Comparison of ENCODE assay signal across 1 cellular context in the genomic region with DNA sequence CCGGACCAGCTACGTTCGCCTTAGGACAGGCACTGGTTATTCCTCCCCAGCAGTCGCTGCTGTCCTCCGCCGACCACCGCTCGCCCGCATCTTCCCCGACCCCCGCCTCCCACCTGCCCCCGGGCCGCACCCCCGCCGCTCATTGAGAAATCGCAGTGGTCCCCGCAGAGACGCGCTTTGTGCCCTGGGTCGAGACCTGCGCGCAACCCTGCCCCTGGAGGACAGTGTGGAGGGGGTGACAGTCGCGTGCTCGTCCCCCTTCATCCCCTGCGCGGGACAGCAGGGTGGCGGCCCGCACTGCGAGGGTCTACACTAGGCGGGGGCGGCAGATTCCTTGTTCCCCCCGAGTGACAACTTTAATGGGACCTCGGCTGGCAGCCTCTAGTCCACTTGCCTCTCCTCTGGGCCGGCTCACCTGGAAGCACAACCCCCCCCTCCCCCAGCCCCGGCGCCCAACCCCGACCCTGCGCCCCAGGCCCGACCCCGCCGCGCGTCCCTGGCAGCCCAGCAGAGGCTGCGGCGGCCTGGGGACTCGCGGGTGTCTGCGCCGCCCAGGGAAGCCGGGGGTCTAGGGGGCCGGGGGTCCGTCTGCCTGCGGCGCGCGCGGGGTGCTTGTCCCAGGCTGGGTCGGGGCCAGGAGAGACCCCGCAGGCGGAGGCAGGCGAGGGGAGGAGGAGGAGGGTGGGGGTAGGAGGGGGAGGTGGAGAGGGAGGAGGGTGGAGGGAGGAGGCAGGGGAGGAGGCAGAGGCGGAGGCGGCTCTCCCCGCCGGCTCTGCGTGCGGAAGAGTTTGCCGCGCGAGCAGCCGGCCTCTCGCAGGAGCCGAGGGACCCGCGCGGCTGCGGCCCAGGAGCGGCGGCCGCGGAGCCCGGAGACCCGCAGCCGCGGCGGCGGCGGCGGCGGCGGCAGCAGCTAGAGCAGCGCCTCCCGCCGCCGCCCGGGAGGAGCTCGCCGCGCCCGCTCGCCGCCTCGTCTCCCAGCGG.
A peak's percentile ranks its signal among the peaks of the same experiment; 100 is the strongest.
TF ChIP-seq lines count a peak whose summit lies in the region.

A gene with protein sequence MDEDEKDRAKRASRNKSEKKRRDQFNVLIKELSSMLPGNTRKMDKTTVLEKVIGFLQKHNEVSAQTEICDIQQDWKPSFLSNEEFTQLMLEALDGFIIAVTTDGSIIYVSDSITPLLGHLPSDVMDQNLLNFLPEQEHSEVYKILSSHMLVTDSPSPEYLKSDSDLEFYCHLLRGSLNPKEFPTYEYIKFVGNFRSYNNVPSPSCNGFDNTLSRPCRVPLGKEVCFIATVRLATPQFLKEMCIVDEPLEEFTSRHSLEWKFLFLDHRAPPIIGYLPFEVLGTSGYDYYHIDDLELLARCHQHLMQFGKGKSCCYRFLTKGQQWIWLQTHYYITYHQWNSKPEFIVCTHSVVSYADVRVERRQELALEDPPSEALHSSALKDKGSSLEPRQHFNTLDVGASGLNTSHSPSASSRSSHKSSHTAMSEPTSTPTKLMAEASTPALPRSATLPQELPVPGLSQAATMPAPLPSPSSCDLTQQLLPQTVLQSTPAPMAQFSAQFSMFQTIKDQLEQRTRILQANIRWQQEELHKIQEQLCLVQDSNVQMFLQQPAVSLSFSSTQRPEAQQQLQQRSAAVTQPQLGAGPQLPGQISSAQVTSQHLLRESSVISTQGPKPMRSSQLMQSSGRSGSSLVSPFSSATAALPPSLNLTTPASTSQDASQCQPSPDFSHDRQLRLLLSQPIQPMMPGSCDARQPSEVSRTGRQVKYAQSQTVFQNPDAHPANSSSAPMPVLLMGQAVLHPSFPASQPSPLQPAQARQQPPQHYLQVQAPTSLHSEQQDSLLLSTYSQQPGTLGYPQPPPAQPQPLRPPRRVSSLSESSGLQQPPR (plus strand): TSS at position 775 of the 981 bp plus-strand sequence. CDS start 84,616 bp downstream, outside the sequence.

TF ChIP-seq in HepG2, 621 proteins besides CTCF, POLR2A, EP300 and RAD21 (continued from another document and continues in another):
- TF ChIP-seq ZNF180 (CRISPR knock-in tag; IDR thresholded peaks at IDR 0.05; ENCODE audit: borderline replicate concordance, low read depth) (no peak), ZSCAN21 (CRISPR knock-in tag; IDR thresholded peaks at IDR 0.05; ENCODE audit: borderline replicate concordance) (peak; percentile 68; the same call in 1 of the 2 replicates), KDM5A (IDR thresholded peaks at IDR 0.05; ENCODE audit: borderline replicate concordance, low read length) (no peak; the same call in 1 of the 2 replicates), ZNF263 (CRISPR knock-in tag; IDR thresholded peaks at IDR 0.05) (peak; percentile 96), HES4 (CRISPR knock-in tag; IDR thresholded peaks at IDR 0.05; ENCODE audit: borderline replicate concordance) (0 out of 2 replicates have a peak, but pooled peaks have one; percentile 52), ZFP62 (CRISPR knock-in tag; IDR thresholded peaks at IDR 0.05) (no peak), PHF8 (CRISPR knock-in tag; IDR thresholded peaks at IDR 0.05) (peak; percentile 40; the same call in 1 of the 2 replicates), MAFF (IDR thresholded peaks at IDR 0.05; ENCODE audit: low read depth, low read length) (no peak)
- TF ChIP-seq, protein P1, sequence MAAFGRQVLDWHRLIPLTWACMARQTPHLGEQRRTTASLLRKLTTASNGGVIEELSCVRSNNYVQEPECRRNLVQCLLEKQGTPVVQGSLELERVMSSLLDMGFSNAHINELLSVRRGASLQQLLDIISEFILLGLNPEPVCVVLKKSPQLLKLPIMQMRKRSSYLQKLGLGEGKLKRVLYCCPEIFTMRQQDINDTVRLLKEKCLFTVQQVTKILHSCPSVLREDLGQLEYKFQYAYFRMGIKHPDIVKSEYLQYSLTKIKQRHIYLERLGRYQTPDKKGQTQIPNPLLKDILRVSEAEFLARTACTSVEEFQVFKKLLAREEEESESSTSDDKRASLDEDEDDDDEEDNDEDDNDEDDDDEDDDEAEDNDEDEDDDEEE (CRISPR knock-in tag; IDR thresholded peaks at IDR 0.05) = 0 out of 2 replicates have a peak, but pooled peaks have one; percentile 40
- TF ChIP-seq, protein P2, sequence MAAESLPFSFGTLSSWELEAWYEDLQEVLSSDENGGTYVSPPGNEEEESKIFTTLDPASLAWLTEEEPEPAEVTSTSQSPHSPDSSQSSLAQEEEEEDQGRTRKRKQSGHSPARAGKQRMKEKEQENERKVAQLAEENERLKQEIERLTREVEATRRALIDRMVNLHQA (CRISPR knock-in tag; IDR thresholded peaks at IDR 0.05) = no peak
- TF ChIP-seq, protein P3, sequence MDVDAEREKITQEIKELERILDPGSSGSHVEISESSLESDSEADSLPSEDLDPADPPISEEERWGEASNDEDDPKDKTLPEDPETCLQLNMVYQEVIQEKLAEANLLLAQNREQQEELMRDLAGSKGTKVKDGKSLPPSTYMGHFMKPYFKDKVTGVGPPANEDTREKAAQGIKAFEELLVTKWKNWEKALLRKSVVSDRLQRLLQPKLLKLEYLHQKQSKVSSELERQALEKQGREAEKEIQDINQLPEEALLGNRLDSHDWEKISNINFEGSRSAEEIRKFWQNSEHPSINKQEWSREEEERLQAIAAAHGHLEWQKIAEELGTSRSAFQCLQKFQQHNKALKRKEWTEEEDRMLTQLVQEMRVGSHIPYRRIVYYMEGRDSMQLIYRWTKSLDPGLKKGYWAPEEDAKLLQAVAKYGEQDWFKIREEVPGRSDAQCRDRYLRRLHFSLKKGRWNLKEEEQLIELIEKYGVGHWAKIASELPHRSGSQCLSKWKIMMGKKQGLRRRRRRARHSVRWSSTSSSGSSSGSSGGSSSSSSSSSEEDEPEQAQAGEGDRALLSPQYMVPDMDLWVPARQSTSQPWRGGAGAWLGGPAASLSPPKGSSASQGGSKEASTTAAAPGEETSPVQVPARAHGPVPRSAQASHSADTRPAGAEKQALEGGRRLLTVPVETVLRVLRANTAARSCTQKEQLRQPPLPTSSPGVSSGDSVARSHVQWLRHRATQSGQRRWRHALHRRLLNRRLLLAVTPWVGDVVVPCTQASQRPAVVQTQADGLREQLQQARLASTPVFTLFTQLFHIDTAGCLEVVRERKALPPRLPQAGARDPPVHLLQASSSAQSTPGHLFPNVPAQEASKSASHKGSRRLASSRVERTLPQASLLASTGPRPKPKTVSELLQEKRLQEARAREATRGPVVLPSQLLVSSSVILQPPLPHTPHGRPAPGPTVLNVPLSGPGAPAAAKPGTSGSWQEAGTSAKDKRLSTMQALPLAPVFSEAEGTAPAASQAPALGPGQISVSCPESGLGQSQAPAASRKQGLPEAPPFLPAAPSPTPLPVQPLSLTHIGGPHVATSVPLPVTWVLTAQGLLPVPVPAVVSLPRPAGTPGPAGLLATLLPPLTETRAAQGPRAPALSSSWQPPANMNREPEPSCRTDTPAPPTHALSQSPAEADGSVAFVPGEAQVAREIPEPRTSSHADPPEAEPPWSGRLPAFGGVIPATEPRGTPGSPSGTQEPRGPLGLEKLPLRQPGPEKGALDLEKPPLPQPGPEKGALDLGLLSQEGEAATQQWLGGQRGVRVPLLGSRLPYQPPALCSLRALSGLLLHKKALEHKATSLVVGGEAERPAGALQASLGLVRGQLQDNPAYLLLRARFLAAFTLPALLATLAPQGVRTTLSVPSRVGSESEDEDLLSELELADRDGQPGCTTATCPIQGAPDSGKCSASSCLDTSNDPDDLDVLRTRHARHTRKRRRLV (CRISPR knock-in tag; IDR thresholded peaks at IDR 0.05) = no peak
- TF ChIP-seq, protein P4, sequence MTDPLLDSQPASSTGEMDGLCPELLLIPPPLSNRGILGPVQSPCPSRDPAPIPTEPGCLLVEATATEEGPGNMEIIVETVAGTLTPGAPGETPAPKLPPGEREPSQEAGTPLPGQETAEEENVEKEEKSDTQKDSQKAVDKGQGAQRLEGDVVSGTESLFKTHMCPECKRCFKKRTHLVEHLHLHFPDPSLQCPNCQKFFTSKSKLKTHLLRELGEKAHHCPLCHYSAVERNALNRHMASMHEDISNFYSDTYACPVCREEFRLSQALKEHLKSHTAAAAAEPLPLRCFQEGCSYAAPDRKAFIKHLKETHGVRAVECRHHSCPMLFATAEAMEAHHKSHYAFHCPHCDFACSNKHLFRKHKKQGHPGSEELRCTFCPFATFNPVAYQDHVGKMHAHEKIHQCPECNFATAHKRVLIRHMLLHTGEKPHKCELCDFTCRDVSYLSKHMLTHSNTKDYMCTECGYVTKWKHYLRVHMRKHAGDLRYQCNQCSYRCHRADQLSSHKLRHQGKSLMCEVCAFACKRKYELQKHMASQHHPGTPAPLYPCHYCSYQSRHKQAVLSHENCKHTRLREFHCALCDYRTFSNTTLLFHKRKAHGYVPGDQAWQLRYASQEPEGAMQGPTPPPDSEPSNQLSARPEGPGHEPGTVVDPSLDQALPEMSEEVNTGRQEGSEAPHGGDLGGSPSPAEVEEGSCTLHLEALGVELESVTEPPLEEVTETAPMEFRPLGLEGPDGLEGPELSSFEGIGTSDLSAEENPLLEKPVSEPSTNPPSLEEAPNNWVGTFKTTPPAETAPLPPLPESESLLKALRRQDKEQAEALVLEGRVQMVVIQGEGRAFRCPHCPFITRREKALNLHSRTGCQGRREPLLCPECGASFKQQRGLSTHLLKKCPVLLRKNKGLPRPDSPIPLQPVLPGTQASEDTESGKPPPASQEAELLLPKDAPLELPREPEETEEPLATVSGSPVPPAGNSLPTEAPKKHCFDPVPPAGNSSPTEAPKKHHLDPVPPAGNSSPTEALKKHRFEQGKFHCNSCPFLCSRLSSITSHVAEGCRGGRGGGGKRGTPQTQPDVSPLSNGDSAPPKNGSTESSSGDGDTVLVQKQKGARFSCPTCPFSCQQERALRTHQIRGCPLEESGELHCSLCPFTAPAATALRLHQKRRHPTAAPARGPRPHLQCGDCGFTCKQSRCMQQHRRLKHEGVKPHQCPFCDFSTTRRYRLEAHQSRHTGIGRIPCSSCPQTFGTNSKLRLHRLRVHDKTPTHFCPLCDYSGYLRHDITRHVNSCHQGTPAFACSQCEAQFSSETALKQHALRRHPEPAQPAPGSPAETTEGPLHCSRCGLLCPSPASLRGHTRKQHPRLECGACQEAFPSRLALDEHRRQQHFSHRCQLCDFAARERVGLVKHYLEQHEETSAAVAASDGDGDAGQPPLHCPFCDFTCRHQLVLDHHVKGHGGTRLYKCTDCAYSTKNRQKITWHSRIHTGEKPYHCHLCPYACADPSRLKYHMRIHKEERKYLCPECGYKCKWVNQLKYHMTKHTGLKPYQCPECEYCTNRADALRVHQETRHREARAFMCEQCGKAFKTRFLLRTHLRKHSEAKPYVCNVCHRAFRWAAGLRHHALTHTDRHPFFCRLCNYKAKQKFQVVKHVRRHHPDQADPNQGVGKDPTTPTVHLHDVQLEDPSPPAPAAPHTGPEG (CRISPR knock-in tag; IDR thresholded peaks at IDR 0.05) = peak; percentile 12; the same call in 1 of the 2 replicates
- TF ChIP-seq, protein P5, sequence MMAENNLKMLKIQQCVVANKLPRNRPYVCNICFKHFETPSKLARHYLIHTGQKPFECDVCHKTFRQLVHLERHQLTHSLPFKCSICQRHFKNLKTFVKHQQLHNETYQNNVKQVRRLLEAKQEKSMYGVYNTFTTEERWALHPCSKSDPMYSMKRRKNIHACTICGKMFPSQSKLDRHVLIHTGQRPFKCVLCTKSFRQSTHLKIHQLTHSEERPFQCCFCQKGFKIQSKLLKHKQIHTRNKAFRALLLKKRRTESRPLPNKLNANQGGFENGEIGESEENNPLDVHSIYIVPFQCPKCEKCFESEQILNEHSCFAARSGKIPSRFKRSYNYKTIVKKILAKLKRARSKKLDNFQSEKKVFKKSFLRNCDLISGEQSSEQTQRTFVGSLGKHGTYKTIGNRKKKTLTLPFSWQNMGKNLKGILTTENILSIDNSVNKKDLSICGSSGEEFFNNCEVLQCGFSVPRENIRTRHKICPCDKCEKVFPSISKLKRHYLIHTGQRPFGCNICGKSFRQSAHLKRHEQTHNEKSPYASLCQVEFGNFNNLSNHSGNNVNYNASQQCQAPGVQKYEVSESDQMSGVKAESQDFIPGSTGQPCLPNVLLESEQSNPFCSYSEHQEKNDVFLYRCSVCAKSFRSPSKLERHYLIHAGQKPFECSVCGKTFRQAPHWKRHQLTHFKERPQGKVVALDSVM (CRISPR knock-in tag; IDR thresholded peaks at IDR 0.05) = peak; percentile 1; the same call in 1 of the 2 replicates
- TF ChIP-seq, protein P6, sequence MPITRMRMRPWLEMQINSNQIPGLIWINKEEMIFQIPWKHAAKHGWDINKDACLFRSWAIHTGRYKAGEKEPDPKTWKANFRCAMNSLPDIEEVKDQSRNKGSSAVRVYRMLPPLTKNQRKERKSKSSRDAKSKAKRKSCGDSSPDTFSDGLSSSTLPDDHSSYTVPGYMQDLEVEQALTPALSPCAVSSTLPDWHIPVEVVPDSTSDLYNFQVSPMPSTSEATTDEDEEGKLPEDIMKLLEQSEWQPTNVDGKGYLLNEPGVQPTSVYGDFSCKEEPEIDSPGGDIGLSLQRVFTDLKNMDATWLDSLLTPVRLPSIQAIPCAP (CRISPR knock-in tag; IDR thresholded peaks at IDR 0.05; ENCODE audit: low read depth) = no peak
- TF ChIP-seq, protein P7, sequence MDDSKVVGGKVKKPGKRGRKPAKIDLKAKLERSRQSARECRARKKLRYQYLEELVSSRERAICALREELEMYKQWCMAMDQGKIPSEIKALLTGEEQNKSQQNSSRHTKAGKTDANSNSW (CRISPR knock-in tag; IDR thresholded peaks at IDR 0.05; ENCODE audit: borderline replicate concordance) = peak; percentile 34; the same call in 1 of the 2 replicates
- TF ChIP-seq, protein P8, sequence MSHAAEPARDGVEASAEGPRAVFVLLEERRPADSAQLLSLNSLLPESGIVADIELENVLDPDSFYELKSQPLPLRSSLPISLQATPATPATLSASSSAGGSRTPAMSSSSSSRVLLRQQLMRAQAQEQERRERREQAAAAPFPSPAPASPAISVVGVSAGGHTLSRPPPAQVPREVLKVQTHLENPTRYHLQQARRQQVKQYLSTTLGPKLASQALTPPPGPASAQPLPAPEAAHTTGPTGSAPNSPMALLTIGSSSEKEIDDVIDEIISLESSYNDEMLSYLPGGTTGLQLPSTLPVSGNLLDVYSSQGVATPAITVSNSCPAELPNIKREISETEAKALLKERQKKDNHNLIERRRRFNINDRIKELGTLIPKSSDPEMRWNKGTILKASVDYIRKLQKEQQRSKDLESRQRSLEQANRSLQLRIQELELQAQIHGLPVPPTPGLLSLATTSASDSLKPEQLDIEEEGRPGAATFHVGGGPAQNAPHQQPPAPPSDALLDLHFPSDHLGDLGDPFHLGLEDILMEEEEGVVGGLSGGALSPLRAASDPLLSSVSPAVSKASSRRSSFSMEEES (CRISPR knock-in tag; IDR thresholded peaks at IDR 0.05) = peak; percentile 15; the same call in 1 of the 2 replicates
- TF ChIP-seq, protein P9, sequence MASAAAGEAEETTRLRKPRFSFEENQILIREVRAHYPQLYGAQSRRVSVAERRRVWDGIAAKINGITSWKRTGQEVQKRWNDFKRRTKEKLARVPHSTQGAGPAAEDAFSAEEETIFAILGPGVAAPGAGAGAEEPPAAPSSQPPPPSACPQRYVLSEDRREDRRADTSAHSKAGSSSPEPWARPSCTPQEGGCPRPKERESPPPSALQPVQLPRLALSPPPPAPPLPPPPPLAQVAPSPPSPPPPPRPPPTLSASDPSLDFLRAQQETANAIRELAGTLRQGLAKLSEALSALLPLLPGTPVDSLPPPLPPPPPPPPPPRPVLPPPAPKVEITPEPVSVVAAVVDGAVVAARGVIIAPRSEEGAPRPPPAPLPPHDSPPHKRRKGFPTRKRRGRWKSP (CRISPR knock-in tag; IDR thresholded peaks at IDR 0.05) = 0 out of 2 replicates have a peak, but pooled peaks have one; percentile 8
- TF ChIP-seq, protein P10, sequence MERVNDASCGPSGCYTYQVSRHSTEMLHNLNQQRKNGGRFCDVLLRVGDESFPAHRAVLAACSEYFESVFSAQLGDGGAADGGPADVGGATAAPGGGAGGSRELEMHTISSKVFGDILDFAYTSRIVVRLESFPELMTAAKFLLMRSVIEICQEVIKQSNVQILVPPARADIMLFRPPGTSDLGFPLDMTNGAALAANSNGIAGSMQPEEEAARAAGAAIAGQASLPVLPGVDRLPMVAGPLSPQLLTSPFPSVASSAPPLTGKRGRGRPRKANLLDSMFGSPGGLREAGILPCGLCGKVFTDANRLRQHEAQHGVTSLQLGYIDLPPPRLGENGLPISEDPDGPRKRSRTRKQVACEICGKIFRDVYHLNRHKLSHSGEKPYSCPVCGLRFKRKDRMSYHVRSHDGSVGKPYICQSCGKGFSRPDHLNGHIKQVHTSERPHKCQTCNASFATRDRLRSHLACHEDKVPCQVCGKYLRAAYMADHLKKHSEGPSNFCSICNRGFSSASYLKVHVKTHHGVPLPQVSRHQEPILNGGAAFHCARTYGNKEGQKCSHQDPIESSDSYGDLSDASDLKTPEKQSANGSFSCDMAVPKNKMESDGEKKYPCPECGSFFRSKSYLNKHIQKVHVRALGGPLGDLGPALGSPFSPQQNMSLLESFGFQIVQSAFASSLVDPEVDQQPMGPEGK (CRISPR knock-in tag; IDR thresholded peaks at IDR 0.05) = peak; percentile 88
